Comparison of ENCODE assay signal across 9 cellular contexts in the genomic region with DNA sequence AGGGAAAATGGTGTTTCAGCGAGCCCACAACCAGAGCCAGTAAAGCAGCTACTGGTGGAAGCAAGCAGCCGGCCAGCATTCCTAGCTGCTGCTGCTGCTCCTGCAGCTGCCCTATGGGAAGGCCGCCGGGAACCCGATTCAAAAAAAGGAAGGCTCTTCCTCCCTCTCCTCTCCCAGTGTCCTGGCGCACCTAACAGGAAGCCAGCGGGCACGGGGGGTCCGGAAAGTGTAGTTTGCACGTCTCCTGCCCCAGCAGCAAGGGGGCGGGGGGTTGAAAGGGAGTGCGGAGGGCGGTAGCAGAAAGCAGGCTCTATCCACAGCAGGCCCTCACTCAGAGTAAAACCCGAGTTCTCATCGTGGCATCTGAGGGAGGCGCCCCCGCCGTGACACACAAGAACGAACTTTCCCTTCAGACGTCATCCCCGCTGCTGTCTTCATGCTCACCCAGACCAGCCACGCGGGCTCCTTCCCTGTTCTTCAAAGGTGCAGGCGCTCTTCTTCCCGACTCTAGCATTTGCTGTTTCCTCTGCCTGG. TPM values are rescaled to one million over a fixed set of nuclear protein-coding genes. Genes with fewer than 3 reads are reported as not detected.
DNase-seq lines count a peak whose midpoint lies in the region; ATAC-seq lines count a peak whose summit lies in the region.
"Had no signal": no experiment of that assay in that cellular context is flagged by ENCODE, and none has a peak within 500 bp of the region (broad histone marks: within the 10 kb centered on the region; RNA-seq: fewer than 3 reads in every experiment).

No MANE protein-coding gene starts in this region.

- CTCF ChIA-PET in activated CD4-positive, alpha-beta T cell treated with anti-CD3 and anti-CD28 coated beads, Interleukin-2, amount 10 ng/mL, durations not matched to agents 7 days and 5 days (lab: Charles Lee) = interaction anchor here (1.0 kb wide), 1 partner anchor 58 kb away, joined by 5 read pairs; no protein-coding TSS in a partner anchor

- POLR2A ChIA-PET in activated CD4-positive, alpha-beta T cell treated with anti-CD3 and anti-CD28 coated beads, Interleukin-2, amount 10 ng/mL, durations not matched to agents 7 days and 5 days (lab: Charles Lee) = no interaction called here
- POLR2A ChIA-PET in activated naive CD8-positive, alpha-beta T cell treated with anti-CD3 and anti-CD28 coated beads, Interleukin-2, amount 10 ng/mL, durations not matched to agents 7 days and 5 days (lab: Charles Lee) = no interaction called here

- H3K27ac Mint-ChIP-seq in activated CD4-positive, alpha-beta T cell treated with anti-CD3 and anti-CD28 coated beads, Interleukin-2, amount 10 ng/mL, durations not matched to agents 7 days and 5 days = no peak overlapping the region
- no peak overlapping the region for H3K27ac Mint-ChIP-seq in activated naive CD8-positive, alpha-beta T cell treated with anti-CD3 and anti-CD28 coated beads, Interleukin-2, amount 10 ng/mL, durations not matched to agents 7 days and 5 days
- H3K27ac Mint-ChIP-seq: CD4-positive, CD25-positive, alpha-beta regulatory T cell had no signal

- no peak for ATAC-seq in activated naive CD8-positive, alpha-beta T cell treated with anti-CD3 and anti-CD28 coated beads, Interleukin-2, amount 10 ng/mL, durations not matched to agents 7 days and 5 days (ENCODE audit: low read depth)
- no peak for ATAC-seq in GM19324 (IDR thresholded peaks at IDR 0.05; ENCODE audit: low FRiP score, unreplicated experiment)

- H3K36me3 Mint-ChIP-seq in activated CD4-positive, alpha-beta T cell treated with anti-CD3 and anti-CD28 coated beads, Interleukin-2, amount 10 ng/mL, durations not matched to agents 7 days and 5 days (ENCODE audit: low read depth) = no peaks in the 10 kb centered on the region
- H3K36me3 Mint-ChIP-seq in activated naive CD8-positive, alpha-beta T cell treated with anti-CD3 and anti-CD28 coated beads, Interleukin-2, amount 10 ng/mL, durations not matched to agents 7 days and 5 days = no peaks in the 10 kb centered on the region
- H3K36me3 Mint-ChIP-seq: CD4-positive, CD25-positive, alpha-beta regulatory T cell had no signal

- no peak for DNase-seq in activated CD4-positive, alpha-beta T cell treated with anti-CD3 and anti-CD28 coated beads, Interleukin-2, amount 10 ng/mL, durations not matched to agents 7 days and 5 days
- no peak for DNase-seq in activated CD4-positive, alpha-beta T cell treated with anti-CD3 and anti-CD28 coated beads for 4 hours
- DNase-seq in activated naive CD8-positive, alpha-beta T cell treated with anti-CD3 and anti-CD28 coated beads, Interleukin-2, amount 10 ng/mL, durations not matched to agents 7 days and 5 days = no peak
- peak; percentile 68 for DNase-seq in iPS DF 19.7 (ENCODE audit: low read depth, low spot score)
- peak; percentile 85 for DNase-seq in retina
- DNase-seq in NCI-H774 (lab: John Stamatoyannopoulos, UW) = no peak
- DNase-seq in DMS79 treated with DMSO at 0.1 percent for 48 hours (lab: John Stamatoyannopoulos, UW) = no peak
- DNase-seq: CD4-positive, CD25-positive, alpha-beta regulatory T cell had no signal

- peaks cover 8% of the 10 kb centered on the region for H3K27me3 Mint-ChIP-seq in activated CD4-positive, alpha-beta T cell treated with anti-CD3 and anti-CD28 coated beads, Interleukin-2, amount 10 ng/mL, durations not matched to agents 7 days and 5 days
- H3K27me3 Mint-ChIP-seq in activated naive CD8-positive, alpha-beta T cell treated with anti-CD3 and anti-CD28 coated beads, Interleukin-2, amount 10 ng/mL, durations not matched to agents 7 days and 5 days = peaks cover 12% of the 10 kb centered on the region

- H3K4me3 Mint-ChIP-seq in activated CD4-positive, alpha-beta T cell treated with anti-CD3 and anti-CD28 coated beads, Interleukin-2, amount 10 ng/mL, durations not matched to agents 7 days and 5 days = peak overlapping the region; percentile 6
- peak overlapping the region; percentile 40 for H3K4me3 Mint-ChIP-seq in activated naive CD8-positive, alpha-beta T cell treated with anti-CD3 and anti-CD28 coated beads, Interleukin-2, amount 10 ng/mL, durations not matched to agents 7 days and 5 days

- no peaks in the 10 kb centered on the region for H3K9me3 Mint-ChIP-seq in activated CD4-positive, alpha-beta T cell treated with anti-CD3 and anti-CD28 coated beads, Interleukin-2, amount 10 ng/mL, durations not matched to agents 7 days and 5 days
- H3K9me3 Mint-ChIP-seq in activated naive CD8-positive, alpha-beta T cell treated with anti-CD3 and anti-CD28 coated beads, Interleukin-2, amount 10 ng/mL, durations not matched to agents 7 days and 5 days = no peaks in the 10 kb centered on the region

- H3K4me1 Mint-ChIP-seq in activated CD4-positive, alpha-beta T cell treated with anti-CD3 and anti-CD28 coated beads, Interleukin-2, amount 10 ng/mL, durations not matched to agents 7 days and 5 days = peaks cover 4% of the 10 kb centered on the region
- H3K4me1 Mint-ChIP-seq in activated naive CD8-positive, alpha-beta T cell treated with anti-CD3 and anti-CD28 coated beads, Interleukin-2, amount 10 ng/mL, durations not matched to agents 7 days and 5 days = peaks cover 1% of the 10 kb centered on the region

RNA-seq across cellular contexts. Expression of a gene that starts 16.5 kb away (rescaled TPM):
- not detected for total RNA-seq in activated CD4-positive, alpha-beta T cell treated with anti-CD3 and anti-CD28 coated beads, Interleukin-2, amount 10 ng/mL, durations not matched to agents 7 days and 5 days
- total RNA-seq in activated naive CD8-positive, alpha-beta T cell treated with anti-CD3 and anti-CD28 coated beads, Interleukin-2, amount 10 ng/mL, durations not matched to agents 7 days and 5 days = not detected
- total RNA-seq: CD4-positive, CD25-positive, alpha-beta regulatory T cell had no signal

RNA-seq across cellular contexts. Expression of a gene that starts 21.2 kb away (rescaled TPM):
- 1 to 10 TPM; 1.6 to 1.8 TPM for total RNA-seq in activated CD4-positive, alpha-beta T cell treated with anti-CD3 and anti-CD28 coated beads, Interleukin-2, amount 10 ng/mL, durations not matched to agents 7 days and 5 days
- total RNA-seq in activated naive CD8-positive, alpha-beta T cell treated with anti-CD3 and anti-CD28 coated beads, Interleukin-2, amount 10 ng/mL, durations not matched to agents 7 days and 5 days = 1 to 10 TPM; 3.3 to 4.4 TPM

Comparison
In these comparisons a context has a peak if more than half of its experiments do, and no peak if none do; other contexts are left out.
1. DNase-seq: peak in iPS DF 19.7 (single experiment) and retina (single experiment); none in activated CD4-positive, alpha-beta T cell treated with anti-CD3 and anti-CD28 coated beads, Interleukin-2, amount 10 ng/mL, durations not matched to agents 7 days and 5 days (single experiment), activated CD4-positive, alpha-beta T cell treated with anti-CD3 and anti-CD28 coated beads for 4 hours (0 of 2), activated naive CD8-positive, alpha-beta T cell treated with anti-CD3 and anti-CD28 coated beads, Interleukin-2, amount 10 ng/mL, durations not matched to agents 7 days and 5 days (single experiment), NCI-H774 (single experiment) and DMS79 treated with DMSO at 0.1 percent for 48 hours (single experiment).